Comparison of ENCODE assay signal across 8 cellular contexts in the genomic region with DNA sequence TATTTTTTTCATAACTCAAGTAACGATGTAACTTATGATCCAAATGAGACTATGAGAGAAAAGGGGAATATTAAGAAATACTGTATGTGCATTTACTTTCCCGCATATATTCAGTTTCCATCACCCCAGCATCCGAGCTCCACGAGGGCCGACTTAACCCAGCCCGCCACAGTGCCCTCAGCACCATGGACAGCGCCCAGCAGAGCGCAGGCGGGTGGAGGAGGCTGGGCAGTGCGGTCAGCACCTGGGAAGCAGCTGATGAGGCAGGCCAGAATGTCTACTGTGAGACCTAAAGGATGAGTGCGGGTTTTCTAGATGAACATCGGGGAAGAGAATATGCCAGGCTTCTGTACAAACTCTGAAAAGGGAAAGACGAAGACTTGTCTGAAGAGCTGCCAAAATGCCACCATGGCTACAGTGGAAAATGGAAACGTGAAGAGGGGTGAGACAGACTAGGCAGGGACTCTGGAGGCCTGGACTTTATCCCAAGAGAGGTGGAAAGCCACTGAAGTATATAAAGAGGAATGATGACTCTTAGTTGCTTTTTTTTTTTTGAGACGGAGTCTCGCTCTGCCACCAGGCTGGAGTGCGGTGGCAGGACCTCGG. TPM values are rescaled to one million over a fixed set of nuclear protein-coding genes. Genes with fewer than 3 reads are reported as not detected.
DNase-seq lines count a peak whose midpoint lies in the region; ATAC-seq, FAIRE-seq and TF ChIP-seq lines count a peak whose summit lies in the region.

No MANE protein-coding gene starts in this region.

- H3K27me3 Mint-ChIP-seq in T-helper 17 cell = peaks cover 59% of the 10 kb centered on the region

- peak; percentile 40 for DNase-seq in H54 (ENCODE audit: insufficient read length, low spot score)
- peak in 2 of 3 donors; percentile 21 to 24 for DNase-seq in T-helper 17 cell
- DNase-seq in dermis microvascular lymphatic vessel endothelial cell (ENCODE audit: low read depth in 2 of 2) = peak; percentile 20 to 60
- peak; percentile 69 for DNase-seq in medulla oblongata (ENCODE audit: extremely low spot score)
- DNase-seq in transverse colon = peak; percentile 41

- H3K27ac Mint-ChIP-seq in T-helper 17 cell = no peak overlapping the region

- ATAC-seq in T-helper 17 cell (no peak), GM18498 (IDR thresholded peaks at IDR 0.05; ENCODE audit: unreplicated experiment) (no peak), HG02973 (IDR thresholded peaks at IDR 0.05; ENCODE audit: unreplicated experiment) (no peak), GM19395 (IDR thresholded peaks at IDR 0.05; ENCODE audit: unreplicated experiment) (no peak)

- H3K4me1 ChIP-seq in transverse colon = no peaks in the 10 kb centered on the region

- in situ Hi-C loops in transverse colon (cut with MboI; ENCODE audit: low pct_ligation_motif_present in 1 of 4, low pct_unique_long_range_greater_than_20kb in 1 of 4, low sequenced_read_pairs in 3 of 4) = loop anchor here in 1 of 4 donors (25.0 kb wide), 1 partner anchor 327 kb away; no protein-coding TSS in a partner anchor

- no peak for TF ChIP-seq CTCF in transverse colon (IDR thresholded peaks at IDR 0.05)

- no peaks in the 10 kb centered on the region for H3K36me3 Mint-ChIP-seq in T-helper 17 cell (ENCODE audit: low read depth)

- intact Hi-C loops in transverse colon (cut with DNase I; ENCODE audit: low total_unique reads) = no loop called here

- no peak overlapping the region for H3K27ac ChIP-seq in transverse colon

- peaks cover 24% of the 10 kb centered on the region for H3K27me3 ChIP-seq in transverse colon

- no peaks in the 10 kb centered on the region for H3K36me3 ChIP-seq in transverse colon

- TF ChIP-seq POLR2A in H54 (IDR thresholded peaks at IDR 0.05; ENCODE audit: low read depth, low read length) (no peak), transverse colon (IDR thresholded peaks at IDR 0.05) (no peak)

- WGBS in transverse colon (ENCODE audit: low coverage in 1 of 2), 2 donors = 17 to 25% methylated on average over 2 to 18 of the region's 18 CpGs

- H3K4me3 ChIP-seq in transverse colon = no peak overlapping the region

- no peak for FAIRE-seq in H54 (lab: Jason Lieb, UNC)

- H3K9me3 ChIP-seq in T-helper 17 cell (ENCODE audit: control insufficient read depth, low read length, poor library complexity, severe bottlenecking) (no peaks in the 10 kb centered on the region), transverse colon (no peaks in the 10 kb centered on the region)

- H3K4me3 Mint-ChIP-seq in T-helper 17 cell = no peak overlapping the region

- no peaks in the 10 kb centered on the region for H3K4me1 Mint-ChIP-seq in T-helper 17 cell

- no peak for TF ChIP-seq EP300 in transverse colon (IDR thresholded peaks at IDR 0.05; ENCODE audit: low read depth)

RNA-seq across cellular contexts. Expression of a gene that starts 34.5 kb away (rescaled TPM):
- total RNA-seq in T-helper 17 cell (10 to 100 TPM; 19.2 to 28.9 TPM), dermis microvascular lymphatic vessel endothelial cell (11.6 and 13.3 TPM in 2 replicates), transverse colon (10 to 100 TPM in 1 of 4 donors, 1 to 10 TPM in 3; 2.6 to 12.6 (median 7.1) TPM)

RNA-seq across cellular contexts. Expression of a gene that starts 47.7 kb away (rescaled TPM):
- total RNA-seq in T-helper 17 cell (1 to 10 TPM; 3.3 to 3.6 TPM), dermis microvascular lymphatic vessel endothelial cell (under 0.01 and 0.77 TPM in 2 replicates), transverse colon (1 to 10 TPM in 1 of 4 donors, under 1 TPM in 1, not detected in 2; 0.27 to 1.1 TPM)
